Comparison of ENCODE assay signal across 37 cellular contexts in genomic region chr1:182713939-182714338, GRCh38. TPM values are rescaled to one million over a fixed set of nuclear protein-coding genes. Genes with fewer than 3 reads are reported as not detected.
DNase-seq lines count a peak whose midpoint lies in the region; ATAC-seq, FAIRE-seq and TF ChIP-seq lines count a peak whose summit lies in the region.
"Had no signal": no experiment of that assay in that cellular context is flagged by ENCODE, and none has a peak within 500 bp of the region (broad histone marks: within the 10 kb centered on the region; RNA-seq: fewer than 3 reads in every experiment).

No MANE protein-coding gene starts in this region.

- no peaks in the 10 kb centered on the region for H3K9me3 ChIP-seq in CD4-positive, alpha-beta T cell (ENCODE audit: control insufficient read depth, low read length)
- H3K9me3 ChIP-seq: heart right ventricle, MG63, right atrium auricular region, suprapubic skin, upper lobe of left lung had no signal

- TF ChIP-seq POLR2A in GM12892 (IDR thresholded peaks at IDR 0.05; ENCODE audit: low read depth, low read length), result no peak

- H3K27me3 Mint-ChIP-seq in CD4-positive, alpha-beta T cell, result no peaks in the 10 kb centered on the region

- no peaks in the 10 kb centered on the region for H3K27me3 ChIP-seq in CD4-positive, alpha-beta T cell (ENCODE audit: control insufficient read depth, insufficient read depth, low read length)
- H3K27me3 ChIP-seq: heart right ventricle, MG63, right atrium auricular region, suprapubic skin, upper lobe of left lung had no signal

- no peak overlapping the region for H3K4me3 Mint-ChIP-seq in CD4-positive, alpha-beta T cell
- H3K4me3 Mint-ChIP-seq: H9 had no signal

- H3K4me1 Mint-ChIP-seq in CD4-positive, alpha-beta T cell (ENCODE audit: low read depth), result peaks cover 16% of the 10 kb centered on the region

- no peak for TF ChIP-seq CTCF in CD4-positive, alpha-beta T cell (IDR thresholded peaks at IDR 0.05)

- ATAC-seq in CD4-positive, alpha-beta T cell (ENCODE audit: poor library complexity), result no peak
- ATAC-seq in GM18517 (IDR thresholded peaks at IDR 0.05; ENCODE audit: unreplicated experiment) (no peak), GM18909 (IDR thresholded peaks at IDR 0.05; ENCODE audit: poor library complexity, unreplicated experiment) (no peak)
- ATAC-seq: heart right ventricle, left ventricle myocardium superior, PC-3, Right ventricle myocardium inferior, SK-N-SH treated with all-trans-retinoic acid at 6 μM for 48 hours had no signal

- no peak overlapping the region for H3K27ac Mint-ChIP-seq in CD4-positive, alpha-beta T cell
- H3K27ac Mint-ChIP-seq: H9 had no signal

- CTCF ChIA-PET in CD4-positive, alpha-beta T cell (lab: Charles Lee), result no interaction called here

- intact Hi-C loops in CD4-positive, alpha-beta T cell (cut with DNase I, micrococcal nuclease), result no loop called here

- H3K36me3 Mint-ChIP-seq in CD4-positive, alpha-beta T cell (ENCODE audit: low read depth), result no peaks in the 10 kb centered on the region

- POLR2A ChIA-PET in CD4-positive, alpha-beta T cell (lab: Charles Lee), result no interaction called here

- H3K27ac ChIP-seq in CD4-positive, alpha-beta T cell (ENCODE audit: low read depth, low read length), result no peak overlapping the region
- H3K27ac ChIP-seq: heart right ventricle, right atrium auricular region, suprapubic skin, upper lobe of left lung had no signal

- no peaks in the 10 kb centered on the region for H3K9me3 Mint-ChIP-seq in CD4-positive, alpha-beta T cell
- H3K9me3 Mint-ChIP-seq: H9 had no signal

- DNase-seq in activated T-cell treated with anti-CD3 and anti-CD28 coated beads for 24 hours (ENCODE audit: low read depth) (peak; percentile 11), GM12892 (ENCODE audit: insufficient read length) (no peak), OCI-M1 (lab: John Stamatoyannopoulos, UW) (peak; percentile 24), left kidney (ENCODE audit: low read depth, low spot score) (peak; percentile 72)
- no peak for DNase-seq in activated T-cell treated with anti-CD3 and anti-CD28 coated beads, Interleukin-2, amount 50 U/mL, for 48 hours
- no peak for DNase-seq in CD4-positive, alpha-beta T cell
- DNase-seq: activated CD4-positive, alpha-beta T cell treated with anti-CD3 and anti-CD28 coated beads, Interleukin-2, amount 50 U/mL, for 48 hours; activated CD8-positive, alpha-beta memory T cell treated with anti-CD3 and anti-CD28 coated beads, Interleukin-2, amount 50 U/mL, for 4 hours; aorta; H9; heart right ventricle; KG1; left ventricle myocardium superior; MG63; NCI-H1417 treated with DMSO at 0.1 percent for 48 hours; NCI-H2029 treated with DMSO at 0.1 percent for 48 hours; NCI-H524 treated with DMSO at 0.1 percent for 48 hours; NK-92 treated with Interleukin-12 subunit alpha and Interleukin-12 subunit beta, amount 100 ng/mL, for 24 hours; PC-3; small intestine; upper lobe of left lung had no signal

- peak; percentile 27 for FAIRE-seq in GM12892 (lab: Jason Lieb, UNC)
- FAIRE-seq: bronchial epithelial cell, endothelial cell of umbilical vein, frontal cortex, HTR-8/SVneo, keratinocyte, small intestine had no signal

RNA-seq across cellular contexts. Expression of gene RGS8, which starts 29.6 kb away (rescaled TPM):
- polyA plus RNA-seq in GM12892 (2012; ENCODE audit: missing spikeins), result 0.08 TPM
- not detected for total RNA-seq in CD4-positive, alpha-beta T cell
- total RNA-seq: endothelial cell of umbilical vein; H9; left ventricle myocardium superior; mesenteric fat pad; myocyte; PC-3; Right ventricle myocardium inferior; suprapubic skin; T-helper 2 cell treated with Interferon-gamma antibody and Interleukin-4, amounts not matched to agents 100 ng/mL and 5 ng/mL, for 36 hours had no signal
- polyA plus RNA-seq: AG04450, aorta, BJ, endothelial cell of umbilical vein, heart right ventricle, keratinocyte had no signal

Comparison
In these comparisons a context has a peak if more than half of its experiments do, and no peak if none do; other contexts are left out.
1. DNase-seq: peak in activated T-cell treated with anti-CD3 and anti-CD28 coated beads for 24 hours (single experiment), OCI-M1 (single experiment) and left kidney (single experiment); none in activated T-cell treated with anti-CD3 and anti-CD28 coated beads, Interleukin-2, amount 50 U/mL, for 48 hours (0 of 2), GM12892 (single experiment) and CD4-positive, alpha-beta T cell (0 of 10).